ENCODE assay signal across 13 cellular contexts in the genomic region with DNA sequence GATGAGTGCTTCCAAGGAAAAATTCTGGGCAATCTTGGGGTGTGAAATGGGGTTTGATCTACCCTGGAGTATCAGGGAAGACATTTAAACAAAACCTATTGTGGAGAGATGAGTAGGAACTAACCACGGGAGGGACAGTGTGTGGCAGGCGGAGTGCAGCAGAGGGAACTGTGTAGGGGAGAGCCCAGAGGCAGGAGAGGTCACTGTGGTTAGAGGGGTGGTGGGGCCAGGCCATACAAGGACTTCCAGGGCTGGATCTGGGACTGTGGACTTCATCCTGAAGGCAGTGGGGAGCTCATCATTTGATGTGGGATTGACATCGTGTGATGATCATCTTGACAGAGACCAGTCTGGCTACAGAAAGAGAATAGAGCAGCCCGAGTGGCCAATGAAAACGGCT.
A peak's percentile ranks its signal among the peaks of the same experiment; 100 is the strongest.
DNase-seq lines count a peak whose midpoint lies in the region; ATAC-seq, FAIRE-seq and TF ChIP-seq lines count a peak whose summit lies in the region.
"Had no signal": no experiment of that assay in that cellular context is flagged by ENCODE, and none has a peak within 500 bp of the region (broad histone marks: within the 10 kb centered on the region; RNA-seq: fewer than 3 reads in every experiment).

No MANE protein-coding gene starts in this region.

- H3K27ac Mint-ChIP-seq in activated CD8-positive, alpha-beta memory T cell treated with anti-CD3 and anti-CD28 coated beads, Interleukin-2, amount 10 ng/mL, durations not matched to agents 7 days and 5 days = no peak overlapping the region
- peak overlapping the region; percentile 16 for H3K27ac Mint-ChIP-seq in neural crest cell (ENCODE audit: unreplicated experiment)

- peak; percentile 12 for DNase-seq in activated CD8-positive, alpha-beta memory T cell treated with anti-CD3 and anti-CD28 coated beads, Interleukin-2, amount 10 ng/mL, durations not matched to agents 7 days and 5 days
- DNase-seq in activated CD8-positive, alpha-beta memory T cell treated with anti-CD3 and anti-CD28 coated beads, Interleukin-2, amount 50 U/mL, for 4 hours = no peak
- no peak for DNase-seq in HTR-8/SVneo (ENCODE audit: insufficient read length, low spot score)
- DNase-seq in RPMI7951 (ENCODE audit: low read depth) = peak; percentile 35
- DNase-seq in neural crest cell (ENCODE audit: low read depth, low spot score) = no peak
- no peak for DNase-seq in NCI-H748 (lab: John Stamatoyannopoulos, UW; ENCODE audit: unreplicated experiment)
- DNase-seq: ACHN; CD4-positive, CD25-positive, alpha-beta regulatory T cell; DMS53; GM23248 had no signal

- CTCF ChIA-PET in activated CD8-positive, alpha-beta memory T cell treated with anti-CD3 and anti-CD28 coated beads, Interleukin-2, amount 10 ng/mL, durations not matched to agents 7 days and 5 days (lab: Charles Lee) = interaction anchor here (0.8 to 0.9 kb wide), 2 partner anchors 20 to 42 kb away, joined by 3 to 4 read pairs; no protein-coding TSS in a partner anchor

- H3K27me3 Mint-ChIP-seq in activated CD8-positive, alpha-beta memory T cell treated with anti-CD3 and anti-CD28 coated beads, Interleukin-2, amount 10 ng/mL, durations not matched to agents 7 days and 5 days = peaks cover 75% of the 10 kb centered on the region
- H3K27me3 Mint-ChIP-seq in neural crest cell (ENCODE audit: low read depth) = peaks cover 10% of the 10 kb centered on the region
- H3K27me3 Mint-ChIP-seq: CD4-positive, CD25-positive, alpha-beta regulatory T cell had no signal

- ATAC-seq in activated CD8-positive, alpha-beta memory T cell treated with anti-CD3 and anti-CD28 coated beads, Interleukin-2, amount 10 ng/mL, durations not matched to agents 7 days and 5 days = no peak
- ATAC-seq in HG02970 (IDR thresholded peaks at IDR 0.05; ENCODE audit: low FRiP score, unreplicated experiment) = no peak

- peak; percentile 63 for FAIRE-seq in HTR-8/SVneo (lab: Jason Lieb, UNC)
- FAIRE-seq: GM18507, H54 had no signal

- peaks cover 6% of the 10 kb centered on the region for H3K36me3 Mint-ChIP-seq in activated CD8-positive, alpha-beta memory T cell treated with anti-CD3 and anti-CD28 coated beads, Interleukin-2, amount 10 ng/mL, durations not matched to agents 7 days and 5 days
- H3K36me3 Mint-ChIP-seq in neural crest cell (ENCODE audit: low read depth) = no peaks in the 10 kb centered on the region

- no peak overlapping the region for H3K4me3 Mint-ChIP-seq in activated CD8-positive, alpha-beta memory T cell treated with anti-CD3 and anti-CD28 coated beads, Interleukin-2, amount 10 ng/mL, durations not matched to agents 7 days and 5 days
- no peak overlapping the region for H3K4me3 Mint-ChIP-seq in neural crest cell
- H3K4me3 Mint-ChIP-seq: CD4-positive, CD25-positive, alpha-beta regulatory T cell had no signal

- TF ChIP-seq CTCF in neural crest cell (conservative IDR thresholded peaks at IDR 0.05) = no peak

- H3K4me1 Mint-ChIP-seq in activated CD8-positive, alpha-beta memory T cell treated with anti-CD3 and anti-CD28 coated beads, Interleukin-2, amount 10 ng/mL, durations not matched to agents 7 days and 5 days = peaks cover 10% of the 10 kb centered on the region
- H3K4me1 Mint-ChIP-seq in neural crest cell = peaks cover 5% of the 10 kb centered on the region

- H3K9me3 Mint-ChIP-seq in activated CD8-positive, alpha-beta memory T cell treated with anti-CD3 and anti-CD28 coated beads, Interleukin-2, amount 10 ng/mL, durations not matched to agents 7 days and 5 days (ENCODE audit: low read depth) = no peaks in the 10 kb centered on the region
- no peaks in the 10 kb centered on the region for H3K9me3 Mint-ChIP-seq in neural crest cell
- H3K9me3 Mint-ChIP-seq: CD4-positive, CD25-positive, alpha-beta regulatory T cell had no signal

Comparison
In these comparisons a context has a peak if more than half of its experiments do, and no peak if none do; other contexts are left out.
1. DNase-seq: peak in activated CD8-positive, alpha-beta memory T cell treated with anti-CD3 and anti-CD28 coated beads, Interleukin-2, amount 10 ng/mL, durations not matched to agents 7 days and 5 days (single experiment) and RPMI7951 (single experiment); none in activated CD8-positive, alpha-beta memory T cell treated with anti-CD3 and anti-CD28 coated beads, Interleukin-2, amount 50 U/mL, for 4 hours (single experiment), HTR-8/SVneo (single experiment), neural crest cell (single experiment) and NCI-H748 (single experiment).